ENCODE assay signal across 22 cellular contexts in genomic region chr7:156545989-156546388, GRCh38.
DNase-seq lines count a peak whose midpoint lies in the region; ATAC-seq and TF ChIP-seq lines count a peak whose summit lies in the region.
"Had no signal": no experiment of that assay in that cellular context is flagged by ENCODE, and none has a peak within 500 bp of the region (broad histone marks: within the 10 kb centered on the region; RNA-seq: fewer than 3 reads in every experiment).

No MANE protein-coding gene starts in this region.

- H3K27me3 Mint-ChIP-seq in activated CD8-positive, alpha-beta T cell treated with anti-CD3 and anti-CD28 coated beads, Interleukin-2, amount 10 ng/mL, durations not matched to agents 7 days and 5 days (ENCODE audit: low read depth): peaks cover 11% of the 10 kb centered on the region
- H3K27me3 Mint-ChIP-seq: CD4-positive, CD25-positive, alpha-beta regulatory T cell; dendritic cell treated with granulocyte-macrophage colony-stimulating factor and Interleukin-4, amounts not matched to agents 40 ng/mL and 50 ng/mL, for 4 days had no signal

- no peak overlapping the region for H3K27ac Mint-ChIP-seq in activated CD8-positive, alpha-beta T cell treated with anti-CD3 and anti-CD28 coated beads, Interleukin-2, amount 10 ng/mL, durations not matched to agents 7 days and 5 days
- H3K27ac Mint-ChIP-seq: activated CD4-positive, alpha-beta memory T cell treated with anti-CD3 and anti-CD28 coated beads for 36 hours; CD4-positive, CD25-positive, alpha-beta regulatory T cell; dendritic cell treated with granulocyte-macrophage colony-stimulating factor and Interleukin-4, amounts not matched to agents 40 ng/mL and 50 ng/mL, for 4 days; IgD-negative memory B cell; nephron progenitor cell; T-helper 2 cell treated with Interferon-gamma antibody and Interleukin-4, amounts not matched to agents 5 μg/mL and 100 μg/mL, for 36 hours had no signal

- H3K9me3 Mint-ChIP-seq in activated CD8-positive, alpha-beta T cell treated with anti-CD3 and anti-CD28 coated beads, Interleukin-2, amount 10 ng/mL, durations not matched to agents 7 days and 5 days (ENCODE audit: insufficient read depth): peaks cover 5% of the 10 kb centered on the region
- H3K9me3 Mint-ChIP-seq: dendritic cell treated with granulocyte-macrophage colony-stimulating factor and Interleukin-4, amounts not matched to agents 40 ng/mL and 50 ng/mL, for 4 days had no signal

- peaks cover 1% of the 10 kb centered on the region for H3K4me1 Mint-ChIP-seq in activated CD8-positive, alpha-beta T cell treated with anti-CD3 and anti-CD28 coated beads, Interleukin-2, amount 10 ng/mL, durations not matched to agents 7 days and 5 days (ENCODE audit: low read depth)
- H3K4me1 Mint-ChIP-seq: CD4-positive, CD25-positive, alpha-beta regulatory T cell; IgD-negative memory B cell; nephron progenitor cell had no signal

- peak; percentile 35 for DNase-seq in NCI-H2081 treated with DMSO at 0.1 percent for 48 hours (lab: John Stamatoyannopoulos, UW)
- peak; percentile 15 for DNase-seq in astrocyte of the hippocampus (ENCODE audit: low read depth, low spot score)
- DNase-seq in left kidney (ENCODE audit: low read depth, low spot score): peak; percentile 18
- DNase-seq in hepatic stellate cell (ENCODE audit: low spot score): no peak
- no peak for DNase-seq in NCI-H446 treated with DMSO at 0.1 percent for 48 hours (lab: John Stamatoyannopoulos, UW)
- DNase-seq in activated CD8-positive, alpha-beta T cell treated with anti-CD3 and anti-CD28 coated beads, Interleukin-2, amount 10 ng/mL, durations not matched to agents 7 days and 5 days: no peak
- DNase-seq: activated CD4-positive, alpha-beta memory T cell treated with anti-CD3 and anti-CD28 coated beads for 36 hours; CD4-positive, CD25-positive, alpha-beta regulatory T cell; hippocampal formation; left ventricle myocardium superior; NCI-H1436 treated with DMSO at 0.1 percent for 48 hours; NCI-H510A; nephron progenitor cell; RPMI8226; SK-N-SH had no signal

- POLR2A ChIA-PET in activated CD8-positive, alpha-beta T cell treated with anti-CD3 and anti-CD28 coated beads, Interleukin-2, amount 10 ng/mL, durations not matched to agents 7 days and 5 days (lab: Charles Lee): no interaction called here

- no peak overlapping the region for H3K4me3 Mint-ChIP-seq in activated CD8-positive, alpha-beta T cell treated with anti-CD3 and anti-CD28 coated beads, Interleukin-2, amount 10 ng/mL, durations not matched to agents 7 days and 5 days
- H3K4me3 Mint-ChIP-seq: activated CD4-positive, alpha-beta memory T cell treated with anti-CD3 and anti-CD28 coated beads for 36 hours; CD4-positive, CD25-positive, alpha-beta regulatory T cell; dendritic cell treated with granulocyte-macrophage colony-stimulating factor and Interleukin-4, amounts not matched to agents 40 ng/mL and 50 ng/mL, for 4 days; IgD-negative memory B cell; nephron progenitor cell; T-helper 2 cell treated with Interferon-gamma antibody and Interleukin-4, amounts not matched to agents 5 μg/mL and 100 μg/mL, for 36 hours had no signal

- H3K27ac ChIP-seq in C4-2B: 0 out of 2 replicates have a peak overlapping the region, but pooled peaks have one; percentile 22
- H3K27ac ChIP-seq: breast epithelium, epithelial cell of prostate had no signal

- ATAC-seq in activated CD8-positive, alpha-beta T cell treated with anti-CD3 and anti-CD28 coated beads, Interleukin-2, amount 10 ng/mL, durations not matched to agents 7 days and 5 days: no peak
- ATAC-seq in GM19467 (IDR thresholded peaks at IDR 0.05; ENCODE audit: unreplicated experiment): no peak
- ATAC-seq: left ventricle myocardium superior had no signal

- no peaks in the 10 kb centered on the region for H3K36me3 Mint-ChIP-seq in activated CD8-positive, alpha-beta T cell treated with anti-CD3 and anti-CD28 coated beads, Interleukin-2, amount 10 ng/mL, durations not matched to agents 7 days and 5 days (ENCODE audit: low read depth)
- H3K36me3 Mint-ChIP-seq: activated CD4-positive, alpha-beta memory T cell treated with anti-CD3 and anti-CD28 coated beads for 36 hours; CD4-positive, CD25-positive, alpha-beta regulatory T cell had no signal

- CTCF ChIA-PET in activated CD8-positive, alpha-beta T cell treated with anti-CD3 and anti-CD28 coated beads, Interleukin-2, amount 10 ng/mL, durations not matched to agents 7 days and 5 days (lab: Charles Lee): no interaction called here

- TF ChIP-seq CTCF in C4-2B (conservative IDR thresholded peaks at IDR 0.05): no peak

Comparison
In these comparisons a context has a peak if more than half of its experiments do, and no peak if none do; other contexts are left out.
1. DNase-seq: peak in NCI-H2081 treated with DMSO at 0.1 percent for 48 hours (single experiment), astrocyte of the hippocampus (single experiment) and left kidney (single experiment); none in hepatic stellate cell (single experiment), NCI-H446 treated with DMSO at 0.1 percent for 48 hours (single experiment) and activated CD8-positive, alpha-beta T cell treated with anti-CD3 and anti-CD28 coated beads, Interleukin-2, amount 10 ng/mL, durations not matched to agents 7 days and 5 days (single experiment).